In genomic region chr10:117681104-117681503, GRCh38 we compare ENCODE assay signal across 22 cellular contexts.
DNase-seq lines count a peak whose midpoint lies in the region; ATAC-seq, FAIRE-seq and TF ChIP-seq lines count a peak whose summit lies in the region.
"Had no signal": no experiment of that assay in that cellular context is flagged by ENCODE, and none has a peak within 500 bp of the region (broad histone marks: within the 10 kb centered on the region; RNA-seq: fewer than 3 reads in every experiment).

No MANE protein-coding gene starts in this region.

- H3K27ac ChIP-seq in coronary artery: no peak overlapping the region
- H3K27ac ChIP-seq: BLaER1 had no signal

- H3K9me3 Mint-ChIP-seq in nephron: no peaks in the 10 kb centered on the region
- H3K9me3 Mint-ChIP-seq: CD4-positive, alpha-beta T cell; CD8-positive, alpha-beta T cell had no signal

- H3K4me3 Mint-ChIP-seq in nephron: no peak overlapping the region
- H3K4me3 Mint-ChIP-seq: CD14-positive monocyte; CD4-positive, alpha-beta T cell; CD8-positive, alpha-beta T cell had no signal

- TF ChIP-seq CTCF in coronary artery (IDR thresholded peaks at IDR 0.05): no peak
- TF ChIP-seq CTCF in epithelial cell of proximal tubule (conservative IDR thresholded peaks at IDR 0.05; ENCODE audit: low read depth, low read length): no peak
- no peak for TF ChIP-seq CTCF in nephron (IDR thresholded peaks at IDR 0.05; ENCODE audit: unreplicated experiment in 3 of 3)

- DNase-seq in coronary artery (ENCODE audit: low spot score) (peak; percentile 52), epithelial cell of proximal tubule (ENCODE audit: low read depth) (peak; percentile 59), HTR-8/SVneo (ENCODE audit: insufficient read length, low spot score) (no peak), NOMO-1 (lab: John Stamatoyannopoulos, UW; ENCODE audit: unreplicated experiment in 2 of 2) (no peak)
- DNase-seq: 8988T; BE2C; C1 segment of cervical spinal cord; Caco-2; Calu3; CD4-positive, alpha-beta T cell; CD8-positive, alpha-beta T cell; DMS79 treated with DMSO at 0.1 percent for 48 hours; GF-D8 had no signal

- H3K4me3 ChIP-seq in coronary artery: no peak overlapping the region
- H3K4me3 ChIP-seq in epithelial cell of proximal tubule (ENCODE audit: low read depth, low read length): no peak overlapping the region
- H3K4me3 ChIP-seq: BLaER1 had no signal

- H3K36me3 Mint-ChIP-seq in nephron (ENCODE audit: low read depth): no peaks in the 10 kb centered on the region
- H3K36me3 Mint-ChIP-seq: CD14-positive monocyte; CD8-positive, alpha-beta T cell had no signal

- H3K27me3 Mint-ChIP-seq in nephron (ENCODE audit: low read depth): peaks cover 17% of the 10 kb centered on the region

- peaks cover 21% of the 10 kb centered on the region for H3K4me1 Mint-ChIP-seq in nephron
- H3K4me1 Mint-ChIP-seq: CD14-positive monocyte had no signal

- peak overlapping the region; percentile 50 to 87 (median 58) for H3K27ac Mint-ChIP-seq in nephron
- H3K27ac Mint-ChIP-seq: CD4-positive, alpha-beta T cell; CD8-positive, alpha-beta T cell had no signal

- no peak for ATAC-seq in HG02571 (IDR thresholded peaks at IDR 0.05; ENCODE audit: unreplicated experiment)
- ATAC-seq: CD8-positive, alpha-beta T cell had no signal

- FAIRE-seq in HTR-8/SVneo (lab: Jason Lieb, UNC): no peak
- FAIRE-seq: A204.1, D721Med, G401.6, GM12891, GM19239 had no signal

Comparison
In these comparisons a context has a peak if more than half of its experiments do, and no peak if none do; other contexts are left out.
1. DNase-seq: peak in coronary artery (single experiment) and epithelial cell of proximal tubule (single experiment); none in HTR-8/SVneo (single experiment) and NOMO-1 (0 of 2).